16 cellular contexts compared by ENCODE assay signal in the genomic region with DNA sequence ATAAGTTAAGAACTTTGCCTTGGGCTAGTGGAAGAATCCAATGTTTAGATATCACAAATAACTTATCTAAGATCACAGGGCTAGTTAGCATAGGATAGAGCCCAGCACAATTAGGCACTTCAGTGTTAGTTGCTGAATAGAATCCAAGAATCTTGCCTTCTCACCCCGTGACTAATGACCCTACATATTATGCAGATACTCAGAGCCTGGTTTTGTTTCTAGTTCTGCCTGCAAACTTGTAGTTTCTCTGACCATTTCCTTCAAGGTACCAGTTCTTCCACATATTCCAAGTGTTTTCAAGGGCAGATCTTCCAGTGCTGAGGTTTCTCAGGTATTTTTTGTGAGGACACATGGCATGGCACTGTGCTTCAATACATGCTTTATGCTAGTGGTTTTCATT.
"Had no signal": no experiment of that assay in that cellular context is flagged by ENCODE, and none has a peak within 500 bp of the region (broad histone marks: within the 10 kb centered on the region; RNA-seq: fewer than 3 reads in every experiment).

No MANE protein-coding gene starts in this region.

- DNase-seq: activated CD4-positive, alpha-beta T cell treated with anti-CD3 and anti-CD28 coated beads for 36 hours; activated CD4-positive, alpha-beta T cell treated with anti-CD3 and anti-CD28 coated beads, Interleukin-2, amount 50 U/mL, for 48 hours; amniotic stem cell; colonic mucosa; posterior cingulate gyrus; retina; stimulated activated CD4-positive, alpha-beta T cell treated with anti-CD3 and anti-CD28 coated beads, Interleukin-12 subunit alpha, Interleukin-12 subunit beta, amount 100 ng/mL, for 4 hours; stimulated activated CD4-positive, alpha-beta T cell treated with anti-CD3 and anti-CD28 coated beads, Interleukin-1b, Interleukin-23, amount 100 ng/mL, for 48 hours; stimulated activated CD8-positive, alpha-beta memory T cell treated with anti-CD3 and anti-CD28 coated beads, Interleukin-4, amount 100 ng/mL, for 48 hours; stimulated activated naive CD4-positive, alpha-beta T cell; T-cell had no signal

- H3K36me3 Mint-ChIP-seq: activated naive CD8-positive, alpha-beta T cell; brain; natural killer cell treated with Interleukin-12 subunit alpha and Interleukin-12 subunit beta and Interleukin-15 and Interleukin-18, amount 100 ng/mL, for 72 hours; T-cell had no signal

- H3K36me3 ChIP-seq: colonic mucosa had no signal

- H3K27me3 ChIP-seq: colonic mucosa had no signal

- H3K4me3 Mint-ChIP-seq: activated CD4-positive, alpha-beta T cell treated with anti-CD3 and anti-CD28 coated beads for 36 hours; activated naive CD8-positive, alpha-beta T cell; brain; central memory CD8-positive, alpha-beta T cell; natural killer cell treated with Interleukin-12 subunit alpha and Interleukin-12 subunit beta and Interleukin-15 and Interleukin-18, amount 100 ng/mL, for 72 hours; T-cell; WTC11 had no signal

- H3K27me3 Mint-ChIP-seq: activated CD4-positive, alpha-beta T cell treated with anti-CD3 and anti-CD28 coated beads for 36 hours; activated naive CD8-positive, alpha-beta T cell; central memory CD8-positive, alpha-beta T cell; natural killer cell treated with Interleukin-12 subunit alpha and Interleukin-12 subunit beta and Interleukin-15 and Interleukin-18, amount 100 ng/mL, for 72 hours; T-cell had no signal

- H3K4me1 ChIP-seq: colonic mucosa had no signal

- H3K27ac ChIP-seq: colonic mucosa had no signal

- H3K27ac Mint-ChIP-seq: activated CD4-positive, alpha-beta T cell treated with anti-CD3 and anti-CD28 coated beads for 36 hours; activated naive CD8-positive, alpha-beta T cell; brain; natural killer cell treated with Interleukin-12 subunit alpha and Interleukin-12 subunit beta and Interleukin-15 and Interleukin-18, amount 100 ng/mL, for 72 hours; T-cell; WTC11 had no signal

- H3K4me3 ChIP-seq: colonic mucosa had no signal

- H3K9me3 ChIP-seq: colonic mucosa had no signal

- H3K4me1 Mint-ChIP-seq: activated CD4-positive, alpha-beta T cell treated with anti-CD3 and anti-CD28 coated beads for 36 hours; brain; central memory CD8-positive, alpha-beta T cell; T-cell; WTC11 had no signal
